In the genomic region with DNA sequence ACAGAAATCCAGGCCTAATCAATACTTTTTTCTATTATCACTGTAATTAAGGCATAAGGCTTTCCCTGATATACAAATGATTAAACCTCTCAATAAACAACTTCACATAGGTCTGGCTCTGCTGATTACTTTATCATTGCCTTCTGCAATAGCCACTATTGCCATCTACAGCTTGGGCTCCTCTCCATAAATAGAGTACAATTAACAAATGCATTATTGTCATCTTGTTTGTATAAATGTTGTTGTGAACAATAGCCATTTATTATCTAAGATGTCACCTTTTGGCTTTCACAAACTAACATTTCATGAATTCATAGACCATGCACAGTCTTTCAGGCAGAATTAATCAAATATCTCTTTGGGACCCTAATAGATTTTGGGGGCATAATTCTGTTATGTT, we compare ENCODE assay signal across 21 cellular contexts.
"Had no signal": no experiment of that assay in that cellular context is flagged by ENCODE, and none has a peak within 500 bp of the region (broad histone marks: within the 10 kb centered on the region; RNA-seq: fewer than 3 reads in every experiment).

No MANE protein-coding gene starts in this region.

- H3K27ac ChIP-seq: SK-N-MC, WERI-Rb-1 had no signal

- DNase-seq: activated CD4-positive, alpha-beta memory T cell treated with anti-CD3 and anti-CD28 coated beads, Interleukin-2, amount 10 ng/mL, durations not matched to agents 7 days and 5 days; activated CD4-positive, alpha-beta T cell treated with anti-CD3 and anti-CD28 coated beads for 36 hours; activated CD4-positive, alpha-beta T cell treated with anti-CD3 and anti-CD28 coated beads, Interleukin-2, amount 50 U/mL, for 1 hour; activated gamma-delta T cell; activated naive CD4-positive, alpha-beta T cell treated with anti-CD3 and anti-CD28 coated beads for 36 hours; activated T-cell treated with anti-CD3 and anti-CD28 coated beads for 4 hours; activated T-cell treated with anti-CD3 and anti-CD28 coated beads, Interleukin-2, amount 50 U/mL, for 48 hours; IMR-90; KBM-7; NCI-H1092; NCI-H1417; NCI-H2029; NCI-H2107; NCI-H2171 treated with DMSO at 0.1 percent for 48 hours; NCI-H226; NCI-H526; NCI-H774; SIG-M5; T-cell; WERI-Rb-1 had no signal

- H3K4me3 ChIP-seq: SK-N-MC had no signal
